Comparison of ENCODE assay signal across 10 cellular contexts in the genomic region with DNA sequence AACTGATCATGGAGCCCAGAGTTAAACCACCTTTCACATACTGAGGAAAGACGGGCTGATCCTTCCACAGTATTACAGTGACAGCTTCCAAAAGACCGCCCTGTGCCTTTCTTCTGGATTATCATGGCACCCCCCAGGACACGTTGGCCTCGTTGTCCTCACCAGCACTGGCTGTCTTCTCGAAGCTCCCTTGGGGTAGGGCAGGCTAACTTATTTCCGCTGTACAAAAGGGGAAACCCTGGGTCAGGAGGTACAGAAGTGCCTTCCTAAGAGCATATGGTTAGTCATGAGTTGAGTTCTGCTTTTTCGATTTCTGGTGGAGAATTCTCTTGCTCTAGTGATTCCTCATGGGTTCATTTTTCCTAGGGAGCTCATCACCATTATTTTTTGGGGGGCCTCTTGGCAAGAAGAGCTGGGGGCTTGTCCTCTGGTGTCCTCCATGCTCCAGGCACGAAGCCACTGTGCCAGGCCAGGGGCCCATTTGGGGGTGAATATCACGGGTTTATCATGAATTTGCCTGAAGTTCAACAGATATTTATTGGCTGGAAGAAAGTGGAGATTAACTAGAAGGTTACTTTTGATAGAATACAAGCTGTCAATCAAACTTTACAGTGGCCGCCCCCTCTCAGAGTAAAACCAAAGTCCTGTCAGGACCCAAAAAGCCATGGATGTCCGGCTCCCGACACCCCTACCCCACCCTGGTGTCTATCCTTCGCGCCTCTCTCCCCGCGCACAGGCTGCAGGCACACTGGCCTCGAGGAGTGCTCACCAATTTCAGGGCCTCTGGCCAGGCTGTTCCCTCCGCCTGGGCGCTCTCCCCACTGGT. TPM values are rescaled to one million over a fixed set of nuclear protein-coding genes. Genes with fewer than 3 reads are reported as not detected.
DNase-seq lines count a peak whose midpoint lies in the region; ATAC-seq and TF ChIP-seq lines count a peak whose summit lies in the region.
"Had no signal": no experiment of that assay in that cellular context is flagged by ENCODE, and none has a peak within 500 bp of the region (broad histone marks: within the 10 kb centered on the region; RNA-seq: fewer than 3 reads in every experiment).

No MANE protein-coding gene starts in this region.

- TF ChIP-seq CTCF in dorsolateral prefrontal cortex (IDR thresholded peaks at IDR 0.05 in 54 of 56, conservative IDR thresholded peaks at IDR 0.05 in 2 of 56; ENCODE audit: low read depth in 1 of 56, partially characterized antibody in 56 of 56) (no peak), BE2C (IDR thresholded peaks at IDR 0.05; ENCODE audit: low read depth, low read length) (no peak)

- H3K4me3 ChIP-seq in dorsolateral prefrontal cortex, result no peak overlapping the region
- H3K4me3 ChIP-seq in BE2C (ENCODE audit: low read depth, low read length), result no peak overlapping the region

- intact Hi-C loops in dorsolateral prefrontal cortex (cut with DNase I), result no loop called here

- no peaks in the 10 kb centered on the region for H3K9me3 ChIP-seq in BE2C

- H3K36me3 Mint-ChIP-seq in naive B cell, result no peaks in the 10 kb centered on the region

- H3K27me3 Mint-ChIP-seq in naive B cell, result no peaks in the 10 kb centered on the region

- no peaks in the 10 kb centered on the region for H3K4me1 ChIP-seq in BE2C

- peaks cover 49 to 74% (median 52%) of the 10 kb centered on the region in 3 donors for H3K4me1 Mint-ChIP-seq in naive B cell

- no peaks in the 10 kb centered on the region for H3K9me3 Mint-ChIP-seq in naive B cell

- peak; percentile 79 for DNase-seq in NOMO-1 treated with DMSO at 0.1 percent for 48 hours (lab: John Stamatoyannopoulos, UW; ENCODE audit: unreplicated experiment)
- DNase-seq in naive B cell, result peak; percentile 91
- no peak for DNase-seq in activated effector memory CD4-positive, alpha-beta T cell treated with anti-CD3 and anti-CD28 coated beads, Interleukin-2, amount 50 U/mL, for 16 hours
- no peak for DNase-seq in dorsolateral prefrontal cortex
- DNase-seq in BE2C, result no peak
- DNase-seq: activated T-cell treated with anti-CD3 and anti-CD28 coated beads, Interleukin-2, amount 50 U/mL, for 1 hour; NCI-H446 had no signal

- H3K27me3 ChIP-seq in dorsolateral prefrontal cortex (no peaks in the 10 kb centered on the region), BE2C (no peaks in the 10 kb centered on the region)

- peak overlapping the region in 8 of 59 donors; percentile 20 to 62 (median 38) for H3K27ac ChIP-seq in dorsolateral prefrontal cortex

- peak overlapping the region; percentile 99 to 100 (median 100) for H3K27ac Mint-ChIP-seq in naive B cell

- ATAC-seq in GM18861 (IDR thresholded peaks at IDR 0.05; ENCODE audit: unreplicated experiment), result peak; percentile 66
- ATAC-seq in GM21786 (IDR thresholded peaks at IDR 0.05; ENCODE audit: unreplicated experiment), result peak; percentile 61
- peak; percentile 98 to 99 for ATAC-seq in naive B cell (ENCODE audit: low read depth in 2 of 2)
- no peak for ATAC-seq in GM18870 (IDR thresholded peaks at IDR 0.05; ENCODE audit: unreplicated experiment)

- H3K36me3 ChIP-seq in BE2C, result no peaks in the 10 kb centered on the region

- peak overlapping the region; percentile 61 to 87 (median 75) for H3K4me3 Mint-ChIP-seq in naive B cell

RNA-seq across cellular contexts. Expression of gene TRAF3, which starts 8.8 kb away (rescaled TPM):
- 10 to 100 TPM; 22.2 to 36.7 (median 27.0) TPM for polyA plus RNA-seq in naive B cell (ENCODE audit: low read depth in 6 of 6)
- total RNA-seq in dorsolateral prefrontal cortex, result 10 to 100 TPM; 30.1 to 66.2 (median 43.2) TPM
- 19.8 TPM for polyA plus RNA-seq in BE2C (2012; ENCODE audit: insufficient read depth, insufficient read length, low read depth)

Comparison
In these comparisons a context has a peak if more than half of its experiments do, and no peak if none do; other contexts are left out.
1. DNase-seq: peak in NOMO-1 treated with DMSO at 0.1 percent for 48 hours (single experiment) and naive B cell (single experiment); none in activated effector memory CD4-positive, alpha-beta T cell treated with anti-CD3 and anti-CD28 coated beads, Interleukin-2, amount 50 U/mL, for 16 hours (single experiment), dorsolateral prefrontal cortex (0 of 10) and BE2C (single experiment).